In the genomic region with DNA sequence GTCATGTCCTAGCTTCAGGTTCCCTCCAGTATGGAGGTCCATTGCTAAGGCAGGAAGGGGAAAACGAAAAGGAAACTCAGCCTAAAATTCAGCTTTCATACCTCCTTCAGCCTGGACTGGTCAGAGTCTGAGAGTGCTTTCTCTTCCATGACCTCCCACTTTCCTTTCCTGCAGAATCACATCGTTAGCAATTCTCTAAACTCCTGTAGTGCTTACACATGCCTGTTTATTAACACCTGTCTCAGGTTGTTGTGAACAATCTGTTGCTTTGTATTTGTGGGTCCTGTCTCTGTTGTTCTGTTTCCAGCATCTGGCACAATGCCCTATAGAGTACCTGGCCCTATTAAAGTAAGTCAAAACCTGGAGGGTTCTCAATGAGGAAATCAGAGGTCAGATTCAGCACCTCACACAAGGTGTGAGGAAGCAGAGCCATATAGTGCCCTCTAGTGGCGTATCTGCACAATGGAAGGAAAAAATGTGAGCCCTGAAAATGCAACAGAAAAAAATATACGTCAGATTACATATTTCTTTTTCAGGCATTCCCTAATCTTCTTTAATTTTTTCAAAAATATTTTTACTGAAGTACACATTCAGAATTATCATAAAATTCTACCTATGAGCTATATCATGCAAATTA, we compare ENCODE assay signal across 8 cellular contexts. TPM values are rescaled to one million over a fixed set of nuclear protein-coding genes. Genes with fewer than 3 reads are reported as not detected.
DNase-seq lines count a peak whose midpoint lies in the region; ATAC-seq, FAIRE-seq and TF ChIP-seq lines count a peak whose summit lies in the region.
"Not testable (repeated sequence)": the region's sequence is repeated elsewhere in the genome, so short reads cannot be mapped to it uniquely, and the experiment has no call there.

No MANE protein-coding gene starts in this region.

- not testable (repeated sequence) for H3K36me3 ChIP-seq in CD4-positive, CD25-positive, alpha-beta regulatory T cell (ENCODE audit: control insufficient read depth, insufficient read depth, low read length); small intestine (ENCODE audit: control insufficient read depth in 2 of 2, insufficient read depth in 2 of 2, low read length in 2 of 2)

- not testable (repeated sequence) for FAIRE-seq in small intestine (lab: Jason Lieb, UNC)

- not testable (repeated sequence) for H3K4me1 Mint-ChIP-seq in CD4-positive, CD25-positive, alpha-beta regulatory T cell; brain

- H3K9me3 Mint-ChIP-seq in CD4-positive, CD25-positive, alpha-beta regulatory T cell; brain: not testable (repeated sequence)

- not testable (repeated sequence) for H3K27me3 Mint-ChIP-seq in CD4-positive, CD25-positive, alpha-beta regulatory T cell; brain

- not testable (repeated sequence) for H3K4me1 ChIP-seq in CD4-positive, CD25-positive, alpha-beta regulatory T cell (ENCODE audit: control insufficient read depth, insufficient read depth, low read length, poor library complexity, severe bottlenecking); small intestine (ENCODE audit: control insufficient read depth in 2 of 2, insufficient read depth in 1 of 2, low read depth in 1 of 2, low read length in 1 of 2)

- H3K36me3 Mint-ChIP-seq in CD4-positive, CD25-positive, alpha-beta regulatory T cell; brain: not testable (repeated sequence)

- TF ChIP-seq CTCF in LNCaP clone FGC (IDR thresholded peaks at IDR 0.05; ENCODE audit: control insufficient read depth, extremely low read depth, insufficient read depth) (peak; percentile 77), brain (conservative IDR thresholded peaks at IDR 0.05) (peak; percentile 33 to 68)

- not testable (repeated sequence) for H3K27ac ChIP-seq in CD4-positive, CD25-positive, alpha-beta regulatory T cell (ENCODE audit: insufficient read depth, low read length, poor library complexity, severe bottlenecking); small intestine (ENCODE audit: low read depth in 1 of 2, low read length in 1 of 2)

- not testable (repeated sequence) for H3K4me3 ChIP-seq in CD4-positive, CD25-positive, alpha-beta regulatory T cell (ENCODE audit: low read depth, low read length); LNCaP clone FGC (ENCODE audit: low read depth, low read length); small intestine (ENCODE audit: low read depth in 1 of 2, low read length in 2 of 2)

- H3K9me3 ChIP-seq in CD4-positive, CD25-positive, alpha-beta regulatory T cell (ENCODE audit: control insufficient read depth in 2 of 2, low read length in 2 of 2); small intestine (ENCODE audit: control insufficient read depth, low read depth): not testable (repeated sequence)

- not testable (repeated sequence) for H3K27ac Mint-ChIP-seq in CD4-positive, CD25-positive, alpha-beta regulatory T cell; brain

- not testable (repeated sequence) for ATAC-seq in CD4-positive, CD25-positive, alpha-beta regulatory T cell (ENCODE audit: low read depth in 2 of 2)
- ATAC-seq in GM18867 (IDR thresholded peaks at IDR 0.05; ENCODE audit: unreplicated experiment) (peak; percentile 84), HG02759 (IDR thresholded peaks at IDR 0.05; ENCODE audit: unreplicated experiment) (peak; percentile 87)

- 30 to 38% (median 33%) methylated on average over 4 of the region's 4 CpGs for WGBS in small intestine, 3 donors

- H3K4me3 Mint-ChIP-seq in CD4-positive, CD25-positive, alpha-beta regulatory T cell; brain: not testable (repeated sequence)

- DNase-seq in CD4-positive, CD25-positive, alpha-beta regulatory T cell: peak in 2 of 3 donors; percentile 30 to 34
- DNase-seq in LNCaP clone FGC (ENCODE audit: low read depth): not testable (repeated sequence)
- peak; percentile 10 to 16 for DNase-seq in SHP77 (lab: John Stamatoyannopoulos, UW)
- DNase-seq in iris pigment epithelial cell (ENCODE audit: low read depth): peak; percentile 15
- DNase-seq in small intestine: peak; percentile 17

- not testable (repeated sequence) for H3K27me3 ChIP-seq in CD4-positive, CD25-positive, alpha-beta regulatory T cell (ENCODE audit: control insufficient read depth, insufficient read depth, low read length); small intestine (ENCODE audit: control insufficient read depth in 2 of 2, insufficient read depth in 2 of 2, low read length in 2 of 2)

RNA-seq across cellular contexts. Expression of gene GYPA, which starts 2.3 kb away (rescaled TPM):
- total RNA-seq in CD4-positive, CD25-positive, alpha-beta regulatory T cell: not detected
- polyA plus RNA-seq in CD4-positive, CD25-positive, alpha-beta regulatory T cell: not detected
- polyA plus RNA-seq in brain (ENCODE audit: insufficient read depth, low read depth, low replicate concordance) (not detected), small intestine (not detected)
